ENCODE assay signal across 8 cellular contexts in the genomic region with DNA sequence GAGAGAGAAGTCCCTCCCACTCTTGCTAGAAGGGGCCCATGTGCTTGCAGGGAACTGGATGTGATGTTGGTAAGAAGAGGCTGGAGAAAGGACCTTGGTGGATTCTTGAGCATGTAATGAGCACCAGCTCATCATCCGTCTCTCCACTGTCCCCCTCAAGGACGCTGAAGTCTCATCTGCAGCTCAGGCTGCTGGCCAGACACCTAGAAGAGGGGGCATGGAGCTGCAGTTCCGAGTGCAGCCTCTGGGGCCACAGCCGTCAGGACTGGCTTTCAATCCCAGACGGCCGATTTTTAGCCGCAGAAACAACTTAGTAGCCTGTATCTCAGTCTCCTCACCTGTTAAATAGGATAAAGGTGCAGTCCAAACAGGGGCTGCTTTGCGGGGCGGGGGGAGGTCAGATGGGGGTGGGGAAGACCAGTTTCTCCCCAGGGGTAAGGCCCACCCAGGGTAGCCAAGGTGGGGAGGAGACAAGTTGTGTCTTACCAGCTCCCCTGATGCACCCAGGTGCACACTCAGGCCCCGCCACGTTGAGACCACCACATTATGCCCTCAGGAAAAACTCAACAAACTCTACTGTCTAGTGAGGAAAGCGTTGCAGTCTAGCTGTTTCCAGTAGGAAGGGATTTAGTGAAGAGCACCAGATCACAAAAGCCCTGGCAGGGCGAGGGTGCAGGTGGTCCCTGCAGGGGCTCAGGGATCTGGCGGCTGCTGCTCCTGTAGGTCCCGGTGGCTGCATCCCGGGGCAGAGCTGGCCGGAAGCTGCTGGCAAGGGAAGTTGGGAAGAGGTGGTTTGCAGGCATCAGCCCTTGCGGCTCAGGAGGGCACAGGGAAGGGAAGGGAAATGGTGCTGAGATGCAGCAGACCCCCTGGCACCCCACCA. TPM values are rescaled to one million over a fixed set of nuclear protein-coding genes. Genes with fewer than 3 reads are reported as not detected.
DNase-seq lines count a peak whose midpoint lies in the region; ATAC-seq and TF ChIP-seq lines count a peak whose summit lies in the region.

No MANE protein-coding gene starts in this region.

- H3K4me3 ChIP-seq in breast epithelium, result peak overlapping the region in 1 of 3 donors; percentile 51
- H3K4me3 ChIP-seq in left lung, result no peak overlapping the region

- no peaks in the 10 kb centered on the region for H3K27me3 ChIP-seq in breast epithelium
- no peaks in the 10 kb centered on the region for H3K27me3 ChIP-seq in left lung

- H3K9me3 ChIP-seq in breast epithelium (no peaks in the 10 kb centered on the region), left lung (no peaks in the 10 kb centered on the region)

- no peak overlapping the region for H3K27ac Mint-ChIP-seq in Calu3 (ENCODE audit: unreplicated experiment)

- H3K4me1 ChIP-seq in breast epithelium (peaks cover 5 to 13% of the 10 kb centered on the region in 2 donors), left lung (peaks cover 6 to 15% of the 10 kb centered on the region in 2 donors)

- intact Hi-C loops in Calu3 (cut with micrococcal nuclease; ENCODE audit: unreplicated experiment), result no loop called here
- intact Hi-C loops in breast epithelium (cut with DNase I; ENCODE audit: low total_unique reads), result no loop called here
- intact Hi-C loops in left lung (cut with DNase I), result no loop called here

- peaks cover 12% of the 10 kb centered on the region for H3K27me3 Mint-ChIP-seq in Calu3 (ENCODE audit: unreplicated experiment)

- no peak for TF ChIP-seq POLR2A in breast epithelium (IDR thresholded peaks at IDR 0.05)

- H3K4me1 Mint-ChIP-seq in Calu3 (ENCODE audit: low read depth, unreplicated experiment), result peaks cover 12% of the 10 kb centered on the region

- CTCF ChIA-PET in Calu3 (lab: Charles Lee), result interaction anchor here (0.6 to 1.3 kb wide), 8 partner anchors 35 to 604 kb away, joined by 3 to 8 read pairs (median 4); no protein-coding TSS in a partner anchor

- H3K36me3 Mint-ChIP-seq in Calu3 (ENCODE audit: insufficient read depth, unreplicated experiment), result peaks cover 15% of the 10 kb centered on the region

- H3K27ac ChIP-seq in breast epithelium (peak overlapping the region in 1 of 2 donors; percentile 12), left lung (no peak overlapping the region)

- peak; percentile 62 for ATAC-seq in left lung
- ATAC-seq in GM18867 (IDR thresholded peaks at IDR 0.05; ENCODE audit: unreplicated experiment), result no peak

- BruUV-seq in Calu3 (replicated peaks; lab: Mats Ljungman, UMichigan), result no TSS peak

- H3K9me3 Mint-ChIP-seq in Calu3 (ENCODE audit: low read depth, unreplicated experiment), result no peaks in the 10 kb centered on the region

- no peak overlapping the region for H3K4me3 Mint-ChIP-seq in Calu3 (ENCODE audit: low read depth, unreplicated experiment)

- peak; percentile 69 for TF ChIP-seq CTCF in Calu3 (IDR thresholded peaks at IDR 0.05; ENCODE audit: unreplicated experiment)
- TF ChIP-seq CTCF in breast epithelium (IDR thresholded peaks at IDR 0.05), result peak in 2 of 3 donors; percentile 32 to 69
- TF ChIP-seq CTCF in left lung (IDR thresholded peaks at IDR 0.05), result peak; percentile 71 to 73

- peak; percentile 69 for DNase-seq in Calu3
- peak; percentile 36 for DNase-seq in HK-2 (ENCODE audit: unreplicated experiment)
- DNase-seq in T-helper 9 cell, result peak; percentile 38
- peak in 1 of 2 donors; percentile 68 for DNase-seq in breast epithelium (ENCODE audit: low spot score in 2 of 2)
- DNase-seq in left lung, result peak in 1 of 2 donors; percentile 81
- DNase-seq in stimulated activated naive CD4-positive, alpha-beta T cell (lab: John Stamatoyannopoulos, UW), result peak in 4 of 6 experiments; percentile 33 to 55 (median 44)
- DNase-seq in LoVo (ENCODE audit: low spot score), result no peak

- H3K36me3 ChIP-seq in breast epithelium, result no peaks in the 10 kb centered on the region
- no peaks in the 10 kb centered on the region for H3K36me3 ChIP-seq in left lung

RNA-seq across cellular contexts. Expression of gene LDLRAP1, which starts 29.5 kb away (rescaled TPM):
- total RNA-seq in Calu3 (2022) (8.3 and 12.2 TPM in 2 replicates), breast epithelium (10 to 100 TPM; 10.7 to 17.0 (median 16.5) TPM), left lung (10 to 100 TPM; 24.2 to 25.0 TPM)

RNA-seq across cellular contexts. Expression of gene MAN1C1, which starts 43.6 kb away (rescaled TPM):
- total RNA-seq in Calu3 (2022) (0.14 and 0.37 TPM in 2 replicates), breast epithelium (10 to 100 TPM in 1 of 3 donors, 1 to 10 TPM in 2; 6.7 to 13.8 (median 6.9) TPM), left lung (10 to 100 TPM; 15.3 to 20.3 TPM)
